Comparison of ENCODE assay signal across 11 cellular contexts in the genomic region with DNA sequence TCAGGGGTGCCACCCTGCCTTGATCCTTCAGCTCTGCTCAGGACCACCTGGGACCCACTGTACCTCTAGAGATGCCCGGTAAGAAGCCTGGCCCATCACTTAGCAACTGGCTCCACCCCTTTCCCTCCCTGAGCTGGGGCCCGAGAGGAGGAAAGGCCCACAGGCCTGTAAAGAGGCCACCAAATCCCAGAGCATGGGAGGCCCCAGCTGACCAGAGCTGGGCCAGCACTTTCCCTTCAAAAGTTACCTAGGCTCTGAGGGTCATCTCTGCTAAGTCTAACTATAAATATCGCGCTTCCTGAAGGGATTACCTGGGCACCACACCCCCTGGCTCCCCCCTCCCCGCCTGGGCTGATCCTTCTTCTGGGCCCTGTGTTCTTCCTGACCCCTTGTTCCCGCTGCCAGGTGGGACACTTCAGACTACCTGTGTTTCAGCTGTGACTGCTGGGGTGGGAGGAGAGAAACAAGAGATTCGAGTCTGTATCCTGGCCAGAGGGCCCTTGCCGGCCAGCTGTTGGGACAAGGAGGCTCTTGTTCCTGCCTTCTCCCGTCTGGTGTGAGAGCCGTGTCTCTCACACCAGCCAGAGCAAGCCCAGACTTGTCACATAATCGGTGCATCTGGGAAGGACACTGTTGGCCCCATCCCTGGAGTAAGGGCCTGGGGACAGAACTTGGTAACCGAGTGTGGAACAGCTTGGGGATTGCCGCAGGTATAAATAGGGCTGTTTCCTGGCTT. TPM values are rescaled to one million over a fixed set of nuclear protein-coding genes. Genes with fewer than 3 reads are reported as not detected.
DNase-seq lines count a peak whose midpoint lies in the region; ATAC-seq and TF ChIP-seq lines count a peak whose summit lies in the region.
"Had no signal": no experiment of that assay in that cellular context is flagged by ENCODE, and none has a peak within 500 bp of the region (broad histone marks: within the 10 kb centered on the region; RNA-seq: fewer than 3 reads in every experiment).

No MANE protein-coding gene starts in this region.

- peaks cover 2% of the 10 kb centered on the region for H3K9me3 Mint-ChIP-seq in WTC11
- H3K9me3 Mint-ChIP-seq in activated CD4-positive, alpha-beta T cell treated with anti-CD3 and anti-CD28 coated beads, Interleukin-2, amount 10 ng/mL, durations not matched to agents 24 days and 14 days: no peaks in the 10 kb centered on the region
- H3K9me3 Mint-ChIP-seq: IgD-negative memory B cell had no signal

- H3K27me3 ChIP-seq in right atrium auricular region: no peaks in the 10 kb centered on the region
- no peaks in the 10 kb centered on the region for H3K27me3 ChIP-seq in rectal smooth muscle tissue (ENCODE audit: control insufficient read depth, insufficient read depth, low read length)
- H3K27me3 ChIP-seq: SJSA1 had no signal

- H3K27ac ChIP-seq in right atrium auricular region (peak overlapping the region; percentile 44 to 49), rectal smooth muscle tissue (ENCODE audit: low read depth, low read length) (peak overlapping the region; percentile 19)
- H3K27ac ChIP-seq: SJSA1 had no signal

- no peak overlapping the region for H3K4me3 Mint-ChIP-seq in WTC11
- no peak overlapping the region for H3K4me3 Mint-ChIP-seq in activated CD4-positive, alpha-beta T cell treated with anti-CD3 and anti-CD28 coated beads, Interleukin-2, amount 10 ng/mL, durations not matched to agents 24 days and 14 days
- H3K4me3 Mint-ChIP-seq: IgD-negative memory B cell had no signal

- POLR2A ChIA-PET in WTC11 (lab: Charles Lee): interaction anchor here (1.9 kb wide), 1 partner anchor 51 kb away, joined by 6 read pairs; a partner anchor contains a TSS

- no peaks in the 10 kb centered on the region for H3K27me3 Mint-ChIP-seq in WTC11 (ENCODE audit: low read depth)
- H3K27me3 Mint-ChIP-seq in activated CD4-positive, alpha-beta T cell treated with anti-CD3 and anti-CD28 coated beads, Interleukin-2, amount 10 ng/mL, durations not matched to agents 24 days and 14 days: no peaks in the 10 kb centered on the region
- H3K27me3 Mint-ChIP-seq: IgD-negative memory B cell had no signal

- H3K27ac Mint-ChIP-seq in WTC11: peak overlapping the region; percentile 93
- no peak overlapping the region for H3K27ac Mint-ChIP-seq in activated CD4-positive, alpha-beta T cell treated with anti-CD3 and anti-CD28 coated beads, Interleukin-2, amount 10 ng/mL, durations not matched to agents 24 days and 14 days

- DNase-seq in DMS79 treated with DMSO at 0.1 percent for 48 hours (lab: John Stamatoyannopoulos, UW) (peak; percentile 37), WTC11 (ENCODE audit: low spot score) (peak; percentile 33), right atrium auricular region (ENCODE audit: low spot score) (no peak), NCI-H2081 treated with DMSO at 0.1 percent for 48 hours (lab: John Stamatoyannopoulos, UW) (no peak)
- DNase-seq in activated CD4-positive, alpha-beta T cell treated with anti-CD3 and anti-CD28 coated beads, Interleukin-2, amount 10 ng/mL, durations not matched to agents 24 days and 14 days: no peak
- DNase-seq: activated naive CD4-positive, alpha-beta T cell had no signal

- TF ChIP-seq CTCF in WTC11 (IDR thresholded peaks at IDR 0.05) (no peak), right atrium auricular region (IDR thresholded peaks at IDR 0.05) (no peak)

- H3K4me1 Mint-ChIP-seq in WTC11: peaks cover 36% of the 10 kb centered on the region
- H3K4me1 Mint-ChIP-seq in activated CD4-positive, alpha-beta T cell treated with anti-CD3 and anti-CD28 coated beads, Interleukin-2, amount 10 ng/mL, durations not matched to agents 24 days and 14 days: peaks cover 8% of the 10 kb centered on the region

- H3K4me1 ChIP-seq in right atrium auricular region: peaks cover 0 to 52% of the 10 kb centered on the region in 2 donors
- no peaks in the 10 kb centered on the region for H3K4me1 ChIP-seq in rectal smooth muscle tissue (ENCODE audit: control insufficient read depth, insufficient read depth, low read length)

- no peaks in the 10 kb centered on the region for H3K9me3 ChIP-seq in right atrium auricular region

- H3K36me3 ChIP-seq in right atrium auricular region (no peaks in the 10 kb centered on the region), rectal smooth muscle tissue (ENCODE audit: control insufficient read depth, insufficient read depth, low read length) (no peaks in the 10 kb centered on the region)
- H3K36me3 ChIP-seq: SJSA1 had no signal

- intact Hi-C loops in activated CD4-positive, alpha-beta T cell treated with anti-CD3 and anti-CD28 coated beads, Interleukin-2, amount 10 ng/mL, durations not matched to agents 24 days and 14 days (cut with micrococcal nuclease): no loop called here

- no peak overlapping the region for H3K9ac ChIP-seq in rectal smooth muscle tissue (ENCODE audit: low read length)

- H3K4me3 ChIP-seq in right atrium auricular region (no peak overlapping the region), rectal smooth muscle tissue (ENCODE audit: low read length) (no peak overlapping the region)
- H3K4me3 ChIP-seq: SJSA1 had no signal

- ATAC-seq in WTC11 (peak; percentile 50), HG03280 (IDR thresholded peaks at IDR 0.05; ENCODE audit: unreplicated experiment) (no peak), HG03095 (IDR thresholded peaks at IDR 0.05; ENCODE audit: unreplicated experiment) (no peak)

- peaks cover under 1% of the 10 kb centered on the region for H3K36me3 Mint-ChIP-seq in WTC11
- H3K36me3 Mint-ChIP-seq in activated CD4-positive, alpha-beta T cell treated with anti-CD3 and anti-CD28 coated beads, Interleukin-2, amount 10 ng/mL, durations not matched to agents 24 days and 14 days (ENCODE audit: low read depth): no peaks in the 10 kb centered on the region
- H3K36me3 Mint-ChIP-seq: IgD-negative memory B cell had no signal

- CTCF ChIA-PET in WTC11 (lab: Charles Lee): interaction anchor here (0.8 to 10.3 kb wide), 15 partner anchors 9 to 183 kb away, joined by 3 to 177 read pairs (median 3); a partner anchor contains a TSS

TF ChIP-seq in WTC11, 78 proteins besides CTCF, POLR2A, EP300 and RAD21:
- TF ChIP-seq SOX15 (CRISPR knock-in tag; IDR thresholded peaks at IDR 0.05) (peak; percentile 77; the same call in 1 of the 2 replicates), ATF1 (CRISPR knock-in tag; IDR thresholded peaks at IDR 0.05) (no peak)
TF ChIP-seq in WTC11: peak in this region for 1.

RNA-seq across cellular contexts. Expression of a gene that starts 22.8 kb away (rescaled TPM):
- total RNA-seq in WTC11 (2021) (not detected in 3 replicates), right atrium auricular region (100 to 1,000 TPM in 1 of 2 donors, 10 to 100 TPM in 1; 25.7 to 204 TPM)
- not detected in 2 replicates for total RNA-seq in activated CD4-positive, alpha-beta T cell treated with anti-CD3 and anti-CD28 coated beads, Interleukin-2, amount 10 ng/mL, durations not matched to agents 24 days and 14 days
- total RNA-seq: SJSA1 had no signal

RNA-seq across cellular contexts. Expression of a gene that starts 34.4 kb away (rescaled TPM):
- total RNA-seq in WTC11 (2021): 0.15 to 0.62 TPM (median 0.55 TPM) in 3 replicates
- 10 to 100 TPM; 17.6 to 25.6 TPM for total RNA-seq in right atrium auricular region
- not detected in 2 replicates for total RNA-seq in activated CD4-positive, alpha-beta T cell treated with anti-CD3 and anti-CD28 coated beads, Interleukin-2, amount 10 ng/mL, durations not matched to agents 24 days and 14 days

RNA-seq across cellular contexts. Expression of a gene that starts 39.8 kb away (rescaled TPM):
- total RNA-seq in WTC11 (2021): 0.21 to 0.34 TPM in 2 of 3 replicates, not detected in the other
- total RNA-seq in right atrium auricular region: under 1 TPM; 0.35 to 0.67 TPM
- total RNA-seq in activated CD4-positive, alpha-beta T cell treated with anti-CD3 and anti-CD28 coated beads, Interleukin-2, amount 10 ng/mL, durations not matched to agents 24 days and 14 days: not detected in 2 replicates
- total RNA-seq: SJSA1 had no signal

RNA-seq across cellular contexts. Expression of a gene that starts 51.0 kb away (rescaled TPM):
- total RNA-seq in WTC11 (2021) (29.1 to 35.7 TPM (median 31.2 TPM) in 3 replicates), right atrium auricular region (10 to 100 TPM; 26.7 to 30.7 TPM)
- 1.8 and 2.1 TPM in 2 replicates for total RNA-seq in activated CD4-positive, alpha-beta T cell treated with anti-CD3 and anti-CD28 coated beads, Interleukin-2, amount 10 ng/mL, durations not matched to agents 24 days and 14 days

RNA-seq across cellular contexts. Expression of a gene that starts 51.5 kb away (rescaled TPM):
- total RNA-seq in WTC11 (2021) (135 to 153 TPM (median 141 TPM) in 3 replicates), right atrium auricular region (10 to 100 TPM; 48.0 to 51.8 TPM)
- total RNA-seq in activated CD4-positive, alpha-beta T cell treated with anti-CD3 and anti-CD28 coated beads, Interleukin-2, amount 10 ng/mL, durations not matched to agents 24 days and 14 days: 100 and 103 TPM in 2 replicates

Comparison
In these comparisons a context has a peak if more than half of its experiments do, and no peak if none do; other contexts are left out.
1. DNase-seq: peak in DMS79 treated with DMSO at 0.1 percent for 48 hours (single experiment) and WTC11 (single experiment); none in right atrium auricular region (single experiment), NCI-H2081 treated with DMSO at 0.1 percent for 48 hours (single experiment) and activated CD4-positive, alpha-beta T cell treated with anti-CD3 and anti-CD28 coated beads, Interleukin-2, amount 10 ng/mL, durations not matched to agents 24 days and 14 days (single experiment).
2. RNA of a gene that starts 22.8 kb away (total RNA-seq): 25.7 to 204 TPM in right atrium auricular region; not detected in WTC11 and not detected in activated CD4-positive, alpha-beta T cell treated with anti-CD3 and anti-CD28 coated beads, Interleukin-2, amount 10 ng/mL, durations not matched to agents 24 days and 14 days; every median in the first group is over 10 times any median in the second.
3. RNA of a gene that starts 34.4 kb away (total RNA-seq): 17.6 to 25.6 TPM in right atrium auricular region; 0.15 to 0.62 TPM in WTC11 and not detected in activated CD4-positive, alpha-beta T cell treated with anti-CD3 and anti-CD28 coated beads, Interleukin-2, amount 10 ng/mL, durations not matched to agents 24 days and 14 days; every median in the first group is over 10 times any median in the second.